In the genomic region with DNA sequence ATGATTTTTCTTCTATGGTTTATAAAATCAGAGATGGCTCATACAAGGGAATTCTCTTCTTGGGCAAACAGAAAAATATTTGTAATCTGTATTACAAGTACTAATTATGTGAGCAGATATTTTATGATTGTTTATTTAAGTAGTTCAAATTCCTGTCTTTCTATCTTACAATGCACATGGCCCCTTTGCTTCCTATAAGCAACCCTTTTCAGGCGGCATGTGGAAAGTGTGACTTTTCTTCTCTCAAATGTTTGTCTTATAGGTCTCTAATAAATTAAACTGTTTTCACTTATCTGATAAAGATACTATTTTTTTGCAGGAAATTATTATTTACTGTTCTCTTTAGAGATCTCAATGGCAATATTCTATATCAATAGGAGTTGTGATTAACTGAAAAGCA, we compare ENCODE assay signal across 22 cellular contexts.
"Had no signal": no experiment of that assay in that cellular context is flagged by ENCODE, and none has a peak within 500 bp of the region (broad histone marks: within the 10 kb centered on the region; RNA-seq: fewer than 3 reads in every experiment).

No MANE protein-coding gene starts in this region.

- H3K27ac ChIP-seq: coronary artery, epithelial cell of prostate, esophagus squamous epithelium, gastrocnemius medialis, heart right ventricle, left lung, lower lobe of right lung had no signal

- H3K9me3 ChIP-seq: esophagus squamous epithelium, gastrocnemius medialis, heart right ventricle, left lung, lower lobe of right lung had no signal

- H3K4me3 ChIP-seq: coronary artery, esophagus squamous epithelium, gastrocnemius medialis, heart right ventricle, left lung, lower lobe of right lung, mucosa of descending colon had no signal

- H3K27me3 ChIP-seq: esophagus squamous epithelium, gastrocnemius medialis, heart right ventricle, left lung had no signal

- H3K4me1 ChIP-seq: esophagus squamous epithelium, gastrocnemius medialis, heart right ventricle, left lung, lower lobe of right lung had no signal

- FAIRE-seq: islet of Langerhans, keratinocyte had no signal

- H3K36me3 ChIP-seq: esophagus squamous epithelium, gastrocnemius medialis, heart right ventricle, left lung, lower lobe of right lung had no signal

- DNase-seq: effector CD4-positive, alpha-beta T cell; effector memory CD4-positive, alpha-beta T cell; erythroblast; esophagus squamous epithelium; foreskin fibroblast; foreskin melanocyte; gastrocnemius medialis; glutamatergic neuron; head of caudate nucleus; heart right ventricle; hippocampal formation; left cardiac atrium; left lung; left ventricle myocardium superior; lower lobe of right lung; mesenchymal stem cell; mucosa of descending colon; naive B cell had no signal
